In the genomic region with DNA sequence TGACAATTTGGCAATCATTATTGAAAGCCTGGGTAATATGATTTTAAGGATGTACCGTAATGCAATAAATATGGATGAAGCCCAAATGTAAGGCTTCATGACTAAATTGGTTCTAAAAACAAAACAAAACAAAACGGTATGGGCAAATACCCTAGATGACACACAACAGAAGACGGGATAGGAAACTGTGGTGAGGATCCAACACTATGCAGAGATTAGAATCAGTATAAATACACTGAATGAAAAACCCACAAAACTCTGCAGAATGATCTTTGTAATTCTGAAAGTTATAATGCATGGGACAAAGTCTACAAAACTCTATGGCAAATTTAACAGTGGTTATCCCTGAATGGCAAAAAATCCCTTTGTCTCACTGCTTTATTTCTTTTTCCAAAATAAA, we compare ENCODE assay signal across 16 cellular contexts. TPM values are rescaled to one million over a fixed set of nuclear protein-coding genes. Genes with fewer than 3 reads are reported as not detected.
DNase-seq lines count a peak whose midpoint lies in the region; ATAC-seq, FAIRE-seq and TF ChIP-seq lines count a peak whose summit lies in the region.
"Had no signal": no experiment of that assay in that cellular context is flagged by ENCODE, and none has a peak within 500 bp of the region (broad histone marks: within the 10 kb centered on the region; RNA-seq: fewer than 3 reads in every experiment).

No MANE protein-coding gene starts in this region.

- H3K4me1 ChIP-seq in A549 (peaks cover 37% of the 10 kb centered on the region), gastrocnemius medialis (no peaks in the 10 kb centered on the region), kidney (ENCODE audit: control insufficient read depth in 1 of 2, insufficient read depth in 1 of 2, low read depth in 1 of 2, low read length in 2 of 2) (no peaks in the 10 kb centered on the region)
- H3K4me1 ChIP-seq: BLaER1 treated with 17β-estradiol and CSF1 and Interleukin-3, amounts not matched to agents 10 nM and 100 nM; suprapubic skin had no signal

- TF ChIP-seq EP300 in A549 (IDR thresholded peaks at IDR 0.05): no peak

- no peaks in the 10 kb centered on the region for H3K9me3 ChIP-seq in A549
- no peaks in the 10 kb centered on the region for H3K9me3 ChIP-seq in T-helper 17 cell (ENCODE audit: control insufficient read depth, low read length, poor library complexity, severe bottlenecking)
- no peaks in the 10 kb centered on the region for H3K9me3 ChIP-seq in gastrocnemius medialis
- H3K9me3 ChIP-seq in kidney (ENCODE audit: control insufficient read depth in 1 of 2, low read length in 2 of 2): no peaks in the 10 kb centered on the region
- H3K9me3 ChIP-seq: BLaER1 treated with 17β-estradiol and CSF1 and Interleukin-3, amounts not matched to agents 10 nM and 100 nM; body of pancreas; suprapubic skin had no signal

- peak overlapping the region; percentile 3; the same call in 1 of the 3 replicates for H3K4me3 ChIP-seq in A549
- no peak overlapping the region for H3K4me3 ChIP-seq in fibroblast of mammary gland (ENCODE audit: control insufficient read depth, low read depth, low read length)
- H3K4me3 ChIP-seq in gastrocnemius medialis: no peak overlapping the region
- H3K4me3 ChIP-seq in kidney (ENCODE audit: low read length in 2 of 2): no peak overlapping the region
- H3K4me3 ChIP-seq: BLaER1 treated with 17β-estradiol and CSF1 and Interleukin-3, amounts not matched to agents 10 nM and 100 nM; body of pancreas; skin epidermis; suprapubic skin had no signal

- H3K9me3 Mint-ChIP-seq in progenitor cell of endocrine pancreas (ENCODE audit: low read depth): no peaks in the 10 kb centered on the region
- H3K9me3 Mint-ChIP-seq: neural crest cell had no signal

- TF ChIP-seq POLR2A in A549 (IDR thresholded peaks at IDR 0.05; ENCODE audit: low read length) (no peak), gastrocnemius medialis (IDR thresholded peaks at IDR 0.05) (no peak)

- WGBS in A549 (ENCODE audit: missing lambda C conversion rate): 37% methylated on average over 3 of the region's 3 CpGs

- no peaks in the 10 kb centered on the region for H3K36me3 ChIP-seq in gastrocnemius medialis
- H3K36me3 ChIP-seq in kidney (ENCODE audit: control insufficient read depth in 1 of 2, insufficient read depth in 2 of 2, low read length in 2 of 2): no peaks in the 10 kb centered on the region
- H3K36me3 ChIP-seq: BLaER1 treated with 17β-estradiol and CSF1 and Interleukin-3, amounts not matched to agents 10 nM and 100 nM; suprapubic skin had no signal

- no peaks in the 10 kb centered on the region for H3K27me3 ChIP-seq in gastrocnemius medialis
- H3K27me3 ChIP-seq: BLaER1 treated with 17β-estradiol and CSF1 and Interleukin-3, amounts not matched to agents 10 nM and 100 nM; body of pancreas; suprapubic skin had no signal

- peaks cover 12% of the 10 kb centered on the region for H3K4me1 Mint-ChIP-seq in T-helper 17 cell
- H3K4me1 Mint-ChIP-seq in progenitor cell of endocrine pancreas (ENCODE audit: low read depth): peaks cover 9% of the 10 kb centered on the region

- in situ Hi-C loops in gastrocnemius medialis (cut with MboI; ENCODE audit: low sequenced_read_pairs in 4 of 4): no loop called here

- H3K36me3 Mint-ChIP-seq in T-helper 17 cell (ENCODE audit: low read depth) (no peaks in the 10 kb centered on the region), progenitor cell of endocrine pancreas (ENCODE audit: insufficient read depth) (peaks cover 5% of the 10 kb centered on the region)

- POLR2A ChIA-PET in A549 (lab: Yijun Ruan, JAX): no interaction called here

- peaks cover 23% of the 10 kb centered on the region for H3K27me3 Mint-ChIP-seq in T-helper 17 cell
- H3K27me3 Mint-ChIP-seq in progenitor cell of endocrine pancreas: no peaks in the 10 kb centered on the region

- peak overlapping the region; percentile 62 for H3K27ac ChIP-seq in A549
- H3K27ac ChIP-seq in gastrocnemius medialis: no peak overlapping the region
- no peak overlapping the region for H3K27ac ChIP-seq in kidney (ENCODE audit: low read depth in 2 of 2, low read length in 2 of 2)
- H3K27ac ChIP-seq: BLaER1 treated with 17β-estradiol and CSF1 and Interleukin-3, amounts not matched to agents 10 nM and 100 nM; skin epidermis; suprapubic skin had no signal

- no peak for TF ChIP-seq CTCF in A549 (IDR thresholded peaks at IDR 0.05)
- no peak for TF ChIP-seq CTCF in fibroblast of mammary gland (conservative IDR thresholded peaks at IDR 0.05; ENCODE audit: control insufficient read depth, insufficient read depth, low read depth, low read length)
- TF ChIP-seq CTCF in gastrocnemius medialis (IDR thresholded peaks at IDR 0.05 in 4 of 5, conservative IDR thresholded peaks at IDR 0.05 in 1 of 5): no peak
- no peak for TF ChIP-seq CTCF in progenitor cell of endocrine pancreas (IDR thresholded peaks at IDR 0.05; ENCODE audit: unreplicated experiment)
- TF ChIP-seq CTCF in kidney (IDR thresholded peaks at IDR 0.05; ENCODE audit: borderline replicate concordance, extremely low read depth, insufficient read depth): no peak

- DNase-seq in A549 (ENCODE audit: low read depth in 1 of 2, low spot score in 1 of 2) (no peak), Daoy (ENCODE audit: low read depth) (peak; percentile 56), T-helper 17 cell (no peak), fibroblast of mammary gland (ENCODE audit: low read depth) (peak; percentile 46), gastrocnemius medialis (no peak), progenitor cell of endocrine pancreas (ENCODE audit: low spot score, unreplicated experiment) (no peak), iPS-NIHi11 (ENCODE audit: low spot score) (no peak), kidney (no peak)
- DNase-seq: body of pancreas, NCI-H1436, NCI-H524, T1000 had no signal

- peak overlapping the region; percentile 65 for H3K4me2 ChIP-seq in A549
- H3K4me2 ChIP-seq: BLaER1 treated with 17β-estradiol and CSF1 and Interleukin-3, amounts not matched to agents 10 nM and 100 nM had no signal

- ATAC-seq in A549: no peak
- ATAC-seq in T-helper 17 cell: peak; percentile 91
- ATAC-seq in gastrocnemius medialis: no peak

- no peak for TF ChIP-seq RAD21 in A549 (conservative IDR thresholded peaks at IDR 0.05 in 1 of 2, IDR thresholded peaks at IDR 0.05 in 1 of 2)

- H3K9ac ChIP-seq in kidney (ENCODE audit: low read length in 2 of 2): no peak overlapping the region
- H3K9ac ChIP-seq: BLaER1 treated with 17β-estradiol and CSF1 and Interleukin-3, amounts not matched to agents 10 nM and 100 nM had no signal

- FAIRE-seq in A549 (lab: Jason Lieb, UNC) (no peak), kidney (lab: Jason Lieb, UNC) (no peak)

- H3K4me3 Mint-ChIP-seq in T-helper 17 cell (peak overlapping the region; percentile 33), progenitor cell of endocrine pancreas (ENCODE audit: low read depth) (no peak overlapping the region)
- H3K4me3 Mint-ChIP-seq: neural crest cell had no signal

- intact Hi-C loops in gastrocnemius medialis (cut with DNase I; ENCODE audit: low total_unique reads) (loop anchor here (5.0 kb wide), 1 partner anchor 106 kb away; no protein-coding TSS in a partner anchor), kidney (cut with DNase I) (no loop called here)

- CTCF ChIA-PET in A549 (lab: Yijun Ruan, JAX): interaction anchor here (1.0 to 1.5 kb wide), 3 partner anchors 8 to 80 kb away, joined by 3 to 10 read pairs (median 4); no protein-coding TSS in a partner anchor

- H3K27ac Mint-ChIP-seq in T-helper 17 cell: no peak overlapping the region
- H3K27ac Mint-ChIP-seq in progenitor cell of endocrine pancreas: no peak overlapping the region

TF ChIP-seq in A549, 52 proteins besides CTCF, POLR2A, EP300 and RAD21:
- TF ChIP-seq ZSCAN20 (CRISPR knock-in tag; IDR thresholded peaks at IDR 0.05) (no peak), ZC3H11A (IDR thresholded peaks at IDR 0.05) (no peak), BHLHE40 (IDR thresholded peaks at IDR 0.05; ENCODE audit: low read depth, low read length) (no peak)
- TF ChIP-seq, protein P1, sequence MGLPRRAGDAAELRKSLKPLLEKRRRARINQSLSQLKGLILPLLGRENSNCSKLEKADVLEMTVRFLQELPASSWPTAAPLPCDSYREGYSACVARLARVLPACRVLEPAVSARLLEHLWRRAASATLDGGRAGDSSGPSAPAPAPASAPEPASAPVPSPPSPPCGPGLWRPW (IDR thresholded peaks at IDR 0.05): no peak

RNA-seq across cellular contexts. Expression of gene MALSU1, which starts 57.6 kb away (rescaled TPM):
- polyA plus RNA-seq in A549 (2011; rRNA removed): 93.6 and 122 TPM in 2 replicates
- polyA plus RNA-seq in A549 (2012; cell fraction: cytosol; rRNA removed): 105 and 112 TPM in 2 replicates
- 43.8 and 57.6 TPM in 2 replicates for polyA plus RNA-seq in A549 (2012; cell fraction: nucleus; rRNA removed)
- polyA plus RNA-seq in A549 (2017; fragmentation: RNase III; extraction: RNeasy Plus Mini Kit Qiagen cat#74134 plus additional on column Dnase treatment): 91.9 to 102 TPM (median 101 TPM) in 3 replicates
- polyA minus RNA-seq in A549 (2011; rRNA and poly(A)+ RNA removed): 19.5 and 22.5 TPM in 2 replicates
- total RNA-seq in Daoy (2014; rRNA removed; shearing (Covaris generic)): 146 and 158 TPM in 2 replicates
- total RNA-seq in T-helper 17 cell: 10 to 100 TPM; 26.2 to 30.5 TPM
- 100 to 1,000 TPM in 3 of 4 donors, 10 to 100 TPM in 1; 83.8 to 112 (median 109) TPM for total RNA-seq in gastrocnemius medialis
- 47.2 and 50.4 TPM in 2 replicates for total RNA-seq in progenitor cell of endocrine pancreas
- total RNA-seq in kidney: 40.3 TPM
- 94.9 TPM for polyA plus RNA-seq in kidney (ENCODE audit: insufficient read depth, low read depth, low replicate concordance)

Comparison
In these comparisons a context has a peak if more than half of its experiments do, and no peak if none do; other contexts are left out.
1. DNase-seq: peak in Daoy (single experiment) and fibroblast of mammary gland (single experiment); none in A549 (0 of 2), T-helper 17 cell (0 of 3), gastrocnemius medialis (0 of 2), progenitor cell of endocrine pancreas (single experiment), iPS-NIHi11 (single experiment) and kidney (single experiment).
2. H3K27ac ChIP-seq: peak in A549 (2 of 2); none in gastrocnemius medialis (0 of 4) and kidney (0 of 2).